19 cellular contexts compared by ENCODE assay signal in the genomic region with DNA sequence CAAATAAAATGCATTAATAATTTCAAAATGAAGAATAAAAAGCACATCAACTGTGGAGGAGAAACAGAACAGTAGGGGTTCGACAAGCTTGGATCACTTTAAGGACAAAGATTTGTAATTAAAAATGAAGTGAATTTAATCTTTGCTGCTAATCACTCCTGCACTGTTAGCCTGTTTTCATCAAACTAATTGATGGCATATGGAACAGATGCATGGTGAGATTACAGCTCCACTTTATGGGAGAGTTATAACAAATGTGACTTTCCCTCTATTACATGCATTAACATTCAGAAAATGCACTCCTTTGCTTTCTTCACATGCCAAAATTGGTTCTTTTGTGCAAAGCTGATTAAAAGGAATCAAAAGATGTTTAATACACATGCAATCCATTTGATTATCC.
DNase-seq lines count a peak whose midpoint lies in the region; ATAC-seq and TF ChIP-seq lines count a peak whose summit lies in the region.
"Had no signal": no experiment of that assay in that cellular context is flagged by ENCODE, and none has a peak within 500 bp of the region (broad histone marks: within the 10 kb centered on the region; RNA-seq: fewer than 3 reads in every experiment).

No MANE protein-coding gene starts in this region.

- H3K27ac ChIP-seq in SK-N-SH (ENCODE audit: low read depth in 2 of 2, low read length in 1 of 2): no peak overlapping the region
- H3K27ac ChIP-seq: 22Rv1, A549, C4-2B, HL-60 had no signal

- no peak overlapping the region for H3K9ac ChIP-seq in SK-N-SH

- no peaks in the 10 kb centered on the region for H3K9me3 ChIP-seq in SK-N-SH
- H3K9me3 ChIP-seq: A549, Caco-2 had no signal

- POLR2A ChIA-PET in SK-N-SH (lab: Yijun Ruan, JAX): no interaction called here

- CTCF ChIA-PET in SK-N-SH (lab: Yijun Ruan, JAX): interaction anchor here (1.1 kb wide), 1 partner anchor 14 kb away, joined by 3 read pairs; no protein-coding TSS in a partner anchor

- no peak overlapping the region for H2AFZ ChIP-seq in SK-N-SH (ENCODE audit: low read depth)

- no peaks in the 10 kb centered on the region for H3K36me3 ChIP-seq in SK-N-SH (replicated peaks in 1 of 2; ENCODE audit: control insufficient read depth in 1 of 2, insufficient read depth in 2 of 2, low read length in 1 of 2)

- no peaks in the 10 kb centered on the region for H3K79me2 ChIP-seq in SK-N-SH (ENCODE audit: insufficient read depth)

- no peak overlapping the region for H3K4me3 ChIP-seq in SK-N-SH (ENCODE audit: low read depth in 2 of 2, low read length in 1 of 2)
- H3K4me3 ChIP-seq: A549 had no signal

- H3K4me2 ChIP-seq in SK-N-SH: no peak overlapping the region
- H3K4me2 ChIP-seq: A549 had no signal

- no peaks in the 10 kb centered on the region for H3K9me2 ChIP-seq in SK-N-SH

- 0% methylated on average over 1 of the region's 1 CpG for WGBS in SK-N-SH (ENCODE audit: low lambda C conversion rate)

- TF ChIP-seq EP300 in SK-N-SH (IDR thresholded peaks at IDR 0.05; ENCODE audit: borderline replicate concordance in 1 of 2, low read depth in 1 of 2, low read length in 1 of 2): no peak

- ATAC-seq in GM18517 (IDR thresholded peaks at IDR 0.05; ENCODE audit: unreplicated experiment): no peak
- ATAC-seq: A549, HCT116 had no signal

- H3K27me3 ChIP-seq in SK-N-SH (ENCODE audit: insufficient read depth): no peaks in the 10 kb centered on the region

- no peak for TF ChIP-seq CTCF in SK-N-SH (IDR thresholded peaks at IDR 0.05)

- no peaks in the 10 kb centered on the region for H4K20me1 ChIP-seq in SK-N-SH (ENCODE audit: insufficient read depth)

- TF ChIP-seq RAD21 in SK-N-SH (IDR thresholded peaks at IDR 0.05; ENCODE audit: low read length): no peak

- H3K4me1 ChIP-seq in SK-N-SH (ENCODE audit: control insufficient read depth in 1 of 2, insufficient read depth in 2 of 2, low read depth in 1 of 2, low read length in 1 of 2): no peaks in the 10 kb centered on the region
- H3K4me1 ChIP-seq: A549, Caco-2 had no signal

- H3F3A ChIP-seq in SK-N-SH (replicated peaks; ENCODE audit: insufficient read depth): no peaks in the 10 kb centered on the region

- peak; percentile 39 for DNase-seq in NCI-H2171 treated with DMSO at 0.1 percent for 48 hours (lab: John Stamatoyannopoulos, UW)
- no peak for DNase-seq in NCI-H2171 (lab: John Stamatoyannopoulos, UW)
- DNase-seq in NCI-H69 (lab: John Stamatoyannopoulos, UW): peak; percentile 17
- DNase-seq in SK-N-SH: no peak
- no peak for DNase-seq in NCI-H446 treated with DMSO at 0.1 percent for 48 hours (lab: John Stamatoyannopoulos, UW)
- DNase-seq in hippocampal formation (lab: John Stamatoyannopoulos, UW): no peak
- no peak for DNase-seq in NCI-H1092 treated with DMSO at 0.1 percent for 48 hours (lab: John Stamatoyannopoulos, UW)
- DNase-seq: AML-193; Caco-2; CD4-positive, alpha-beta T cell; GOT3; H7; HFFc6 had no signal

TF ChIP-seq in SK-N-SH, 30 proteins besides CTCF, POLR2A, EP300 and RAD21:
- TF ChIP-seq, protein P1, sequence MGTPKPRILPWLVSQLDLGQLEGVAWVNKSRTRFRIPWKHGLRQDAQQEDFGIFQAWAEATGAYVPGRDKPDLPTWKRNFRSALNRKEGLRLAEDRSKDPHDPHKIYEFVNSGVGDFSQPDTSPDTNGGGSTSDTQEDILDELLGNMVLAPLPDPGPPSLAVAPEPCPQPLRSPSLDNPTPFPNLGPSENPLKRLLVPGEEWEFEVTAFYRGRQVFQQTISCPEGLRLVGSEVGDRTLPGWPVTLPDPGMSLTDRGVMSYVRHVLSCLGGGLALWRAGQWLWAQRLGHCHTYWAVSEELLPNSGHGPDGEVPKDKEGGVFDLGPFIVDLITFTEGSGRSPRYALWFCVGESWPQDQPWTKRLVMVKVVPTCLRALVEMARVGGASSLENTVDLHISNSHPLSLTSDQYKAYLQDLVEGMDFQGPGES (IDR thresholded peaks at IDR 0.05; ENCODE audit: low read depth, low read length): no peak
- TF ChIP-seq GATA2 (CRISPR knock-in tag; IDR thresholded peaks at IDR 0.05): peak; percentile 65

Comparison
In these comparisons a context has a peak if more than half of its experiments do, and no peak if none do; other contexts are left out.
1. DNase-seq: peak in NCI-H2171 treated with DMSO at 0.1 percent for 48 hours (single experiment) and NCI-H69 (single experiment); none in NCI-H2171 (single experiment), SK-N-SH (single experiment), NCI-H446 treated with DMSO at 0.1 percent for 48 hours (single experiment), hippocampal formation (0 of 2) and NCI-H1092 treated with DMSO at 0.1 percent for 48 hours (single experiment).